ENCODE assay signal across 8 cellular contexts in genomic region chrX:107324493-107325310, GRCh38.
DNase-seq lines count a peak whose midpoint lies in the region; ATAC-seq lines count a peak whose summit lies in the region.

No MANE protein-coding gene starts in this region.

- no peak for ATAC-seq in HG03045 (IDR thresholded peaks at IDR 0.05; ENCODE audit: unreplicated experiment)

- peak; percentile 15 for DNase-seq in stimulated activated CD4-positive, alpha-beta T cell treated with anti-CD3 and anti-CD28 coated beads, Interleukin-15, amount 100 ng/mL, for 24 hours
- no peak for DNase-seq in stimulated activated CD4-positive, alpha-beta T cell treated with anti-CD3 and anti-CD28 coated beads, Interleukin-4, amount 100 ng/mL, for 4 hours
- DNase-seq in UCSD-AML1 (lab: John Stamatoyannopoulos, UW; ENCODE audit: unreplicated experiment), result peak; percentile 9
- peak; percentile 63 for DNase-seq in iPS DF 19.7 (ENCODE audit: low read depth, low spot score)
- peak; percentile 1 to 2 for DNase-seq in stimulated activated CD4-positive, alpha-beta T cell treated with anti-CD3 and anti-CD28 coated beads, Interleukin-4, amount 100 ng/mL, for 48 hours (ENCODE audit: low read depth in 2 of 2)
- no peak for DNase-seq in NCI-H187 treated with DMSO at 0.1 percent for 48 hours (lab: John Stamatoyannopoulos, UW)
- DNase-seq in NCI-H1417 treated with DMSO at 0.1 percent for 48 hours (lab: John Stamatoyannopoulos, UW), result no peak

Comparison
In these comparisons a context has a peak if more than half of its experiments do, and no peak if none do; other contexts are left out.
1. DNase-seq: peak in stimulated activated CD4-positive, alpha-beta T cell treated with anti-CD3 and anti-CD28 coated beads, Interleukin-15, amount 100 ng/mL, for 24 hours (single experiment), UCSD-AML1 (single experiment), iPS DF 19.7 (single experiment) and stimulated activated CD4-positive, alpha-beta T cell treated with anti-CD3 and anti-CD28 coated beads, Interleukin-4, amount 100 ng/mL, for 48 hours (2 of 2); none in stimulated activated CD4-positive, alpha-beta T cell treated with anti-CD3 and anti-CD28 coated beads, Interleukin-4, amount 100 ng/mL, for 4 hours (0 of 2), NCI-H187 treated with DMSO at 0.1 percent for 48 hours (single experiment) and NCI-H1417 treated with DMSO at 0.1 percent for 48 hours (single experiment).